ENCODE assay signal across 10 cellular contexts in genomic region chr5:8993031-8993430, GRCh38.
DNase-seq lines count a peak whose midpoint lies in the region; ATAC-seq and TF ChIP-seq lines count a peak whose summit lies in the region.
"Had no signal": no experiment of that assay in that cellular context is flagged by ENCODE, and none has a peak within 500 bp of the region (broad histone marks: within the 10 kb centered on the region; RNA-seq: fewer than 3 reads in every experiment).

No MANE protein-coding gene starts in this region.

- no peaks in the 10 kb centered on the region for H3K9me1 ChIP-seq in IMR-90 (ENCODE audit: insufficient read depth, low read length)

- no peak overlapping the region for H2BK20ac ChIP-seq in IMR-90 (ENCODE audit: low read depth, low read length)

- peaks cover 3% of the 10 kb centered on the region for H3K9me3 Mint-ChIP-seq in nephron

- POLR2A ChIA-PET in IMR-90 (lab: Charles Lee; ENCODE audit: unreplicated experiment): no interaction called here

- no peak overlapping the region for H2BK15ac ChIP-seq in IMR-90 (ENCODE audit: low read depth, low read length)

- H3K4me3 Mint-ChIP-seq in nephron: no peak overlapping the region
- H3K4me3 Mint-ChIP-seq: activated CD4-positive, alpha-beta T cell treated with anti-CD3 and anti-CD28 coated beads for 36 hours had no signal

- no peaks in the 10 kb centered on the region for H3K9me3 ChIP-seq in IMR-90 (ENCODE audit: control insufficient read depth, insufficient read depth, low read length)

- no peaks in the 10 kb centered on the region for H3K27me3 Mint-ChIP-seq in nephron (ENCODE audit: low read depth)
- H3K27me3 Mint-ChIP-seq: activated CD4-positive, alpha-beta T cell treated with anti-CD3 and anti-CD28 coated beads for 36 hours had no signal

- no peak overlapping the region for H3K56ac ChIP-seq in IMR-90 (ENCODE audit: extremely low read depth, insufficient read depth, low read length)

- no peak overlapping the region for H3K4me3 ChIP-seq in IMR-90 (ENCODE audit: insufficient read depth, low read depth, low read length)
- no peak overlapping the region for H3K4me3 ChIP-seq in astrocyte of the cerebellum (ENCODE audit: low read depth, low read length)

- CTCF ChIA-PET in IMR-90 (lab: Yijun Ruan, JAX): interaction anchor here (0.6 to 1.2 kb wide), 2 partner anchors 9 to 13 kb away, joined by 3 to 5 read pairs; no protein-coding TSS in a partner anchor

- H3K4ac ChIP-seq in IMR-90 (ENCODE audit: low read depth, low read length): no peak overlapping the region

- no peak overlapping the region for H4K5ac ChIP-seq in IMR-90 (ENCODE audit: low read depth, low read length)

- no peak overlapping the region for H2AK5ac ChIP-seq in IMR-90 (ENCODE audit: low read depth, low read length)

- H4K91ac ChIP-seq in IMR-90 (ENCODE audit: insufficient read depth, low read depth, low read length): no peak overlapping the region

- H3K27me3 ChIP-seq in IMR-90 (ENCODE audit: control insufficient read depth, insufficient read depth, low read length): no peaks in the 10 kb centered on the region

- in situ Hi-C loops in IMR-90 (cut with MboI; ENCODE audit: low sequenced_read_pairs) (no loop called here), astrocyte of the cerebellum (cut with HindIII; ENCODE audit: low sequenced_read_pairs) (no loop called here)

- no peaks in the 10 kb centered on the region for H3K4me1 ChIP-seq in IMR-90 (ENCODE audit: control insufficient read depth, insufficient read depth, low read length)

- H3K36me3 ChIP-seq in IMR-90 (ENCODE audit: control insufficient read depth, insufficient read depth, low read length): no peaks in the 10 kb centered on the region

- H3K27ac ChIP-seq in IMR-90 (ENCODE audit: insufficient read depth, low read length): no peak overlapping the region

- H4K8ac ChIP-seq in IMR-90 (ENCODE audit: low read depth in 2 of 2, low read length in 2 of 2): no peak overlapping the region

- BruUV-seq in IMR-90 (replicated peaks; lab: Mats Ljungman, UMichigan): no TSS peak

- H2BK5ac ChIP-seq in IMR-90 (ENCODE audit: low read depth, low read length, poor library complexity, severe bottlenecking): no peak overlapping the region

- no peak overlapping the region for H3K9ac ChIP-seq in IMR-90 (ENCODE audit: low read depth, low read length)

- no peak overlapping the region for H3K23ac ChIP-seq in IMR-90 (ENCODE audit: low read depth, low read length)

- no peak overlapping the region for H2AFZ ChIP-seq in IMR-90 (replicated peaks; ENCODE audit: low read length, poor library complexity)

- no peak overlapping the region for H3K14ac ChIP-seq in IMR-90 (replicated peaks; ENCODE audit: low read depth, low read length)

- H3K36me3 Mint-ChIP-seq in nephron (ENCODE audit: low read depth): no peaks in the 10 kb centered on the region

- dilution Hi-C loops in IMR-90 (cut with HindIII; ENCODE audit: low sequenced_read_pairs, unreplicated experiment): no loop called here

- TF ChIP-seq POLR2A in IMR-90 (IDR thresholded peaks at IDR 0.05; ENCODE audit: low read depth, low read length): no peak

- peak; percentile 49 for TF ChIP-seq RAD21 in IMR-90 (IDR thresholded peaks at IDR 0.05; ENCODE audit: low read length)

- no peak overlapping the region for H3K27ac Mint-ChIP-seq in nephron
- H3K27ac Mint-ChIP-seq: activated CD4-positive, alpha-beta T cell treated with anti-CD3 and anti-CD28 coated beads for 36 hours had no signal

- ATAC-seq in IMR-90 (ENCODE audit: low read depth): no peak; the same call in 1 of the 2 replicates
- ATAC-seq in HG03442 (IDR thresholded peaks at IDR 0.05; ENCODE audit: unreplicated experiment): no peak
- ATAC-seq in GM21786 (IDR thresholded peaks at IDR 0.05; ENCODE audit: unreplicated experiment): no peak
- ATAC-seq: activated CD4-positive, alpha-beta T cell treated with anti-CD3 and anti-CD28 coated beads for 36 hours had no signal

- no peak overlapping the region for H3K18ac ChIP-seq in IMR-90 (ENCODE audit: low read depth, low read length)

- peak; percentile 50; the same call in 2 of the 3 replicates for TF ChIP-seq CTCF in GM12872 (IDR thresholded peaks at IDR 0.05; ENCODE audit: insufficient read depth, low read depth, low read length)
- TF ChIP-seq CTCF in IMR-90 (conservative IDR thresholded peaks at IDR 0.05; ENCODE audit: low read depth, low read length): peak; percentile 40
- peak; percentile 51 for TF ChIP-seq CTCF in astrocyte of the cerebellum (IDR thresholded peaks at IDR 0.05; ENCODE audit: low read depth, low read length, missing control alignments)
- TF ChIP-seq CTCF in nephron (IDR thresholded peaks at IDR 0.05; ENCODE audit: unreplicated experiment in 3 of 3): peak in 2 of 3 experiments; percentile 30 to 50

- H4K20me1 ChIP-seq in IMR-90 (ENCODE audit: insufficient read depth, low read length): no peaks in the 10 kb centered on the region

- H2BK120ac ChIP-seq in IMR-90 (ENCODE audit: low read depth, low read length): no peak overlapping the region

- no peaks in the 10 kb centered on the region for H3K79me1 ChIP-seq in IMR-90 (ENCODE audit: low read depth in 1 of 2, low read length in 2 of 2)

- no peaks in the 10 kb centered on the region for H3K4me1 Mint-ChIP-seq in nephron
- H3K4me1 Mint-ChIP-seq: activated CD4-positive, alpha-beta T cell treated with anti-CD3 and anti-CD28 coated beads for 36 hours had no signal

- H3K4me2 ChIP-seq in IMR-90 (ENCODE audit: low read depth, low read length): no peak overlapping the region

- intact Hi-C loops in IMR-90 (cut with micrococcal nuclease): no loop called here

- no peak overlapping the region for H2AK9ac ChIP-seq in IMR-90 (replicated peaks; ENCODE audit: low read depth, low read length, poor library complexity)

- DNase-seq in IMR-90 (no peak), astrocyte of the cerebellum (ENCODE audit: low read depth) (no peak), T-helper 9 cell (no peak)
- no peak for DNase-seq in NK-92 treated with Interleukin-12 subunit alpha and Interleukin-12 subunit beta, amount 100 ng/mL, for 24 hours (lab: John Stamatoyannopoulos, UW)
- DNase-seq: activated CD4-positive, alpha-beta T cell treated with anti-CD3 and anti-CD28 coated beads for 36 hours; NCI-H2029 had no signal

TF ChIP-seq in IMR-90, 13 proteins besides CTCF, POLR2A, EP300 and RAD21:
- TF ChIP-seq SMC3 (IDR thresholded peaks at IDR 0.05; ENCODE audit: low read depth, low read length) (no peak), RFX5 (IDR thresholded peaks at IDR 0.05; ENCODE audit: low read depth, low read length) (no peak), MXI1 (IDR thresholded peaks at IDR 0.05; ENCODE audit: borderline replicate concordance, low read depth, low read length) (no peak), MAFK (IDR thresholded peaks at IDR 0.05; ENCODE audit: low read depth, low read length) (no peak), ELK1 (IDR thresholded peaks at IDR 0.05; ENCODE audit: borderline replicate concordance, low read depth, low read length) (no peak), BHLHE40 (IDR thresholded peaks at IDR 0.05; ENCODE audit: low read depth, low read length) (no peak), RCOR1 (IDR thresholded peaks at IDR 0.05; ENCODE audit: insufficient replicate concordance, low read length) (no peak), CHD1 (IDR thresholded peaks at IDR 0.05; ENCODE audit: low read depth, low read length) (no peak), MAZ (IDR thresholded peaks at IDR 0.05; ENCODE audit: borderline replicate concordance, low read depth, low read length) (no peak), CEBPB (IDR thresholded peaks at IDR 0.05; ENCODE audit: low read depth, low read length) (no peak), NFE2L2 (IDR thresholded peaks at IDR 0.05; ENCODE audit: low read depth, low read length) (no peak), FOS (IDR thresholded peaks at IDR 0.05; ENCODE audit: low read depth, low read length) (no peak)
- TF ChIP-seq, protein P1, sequence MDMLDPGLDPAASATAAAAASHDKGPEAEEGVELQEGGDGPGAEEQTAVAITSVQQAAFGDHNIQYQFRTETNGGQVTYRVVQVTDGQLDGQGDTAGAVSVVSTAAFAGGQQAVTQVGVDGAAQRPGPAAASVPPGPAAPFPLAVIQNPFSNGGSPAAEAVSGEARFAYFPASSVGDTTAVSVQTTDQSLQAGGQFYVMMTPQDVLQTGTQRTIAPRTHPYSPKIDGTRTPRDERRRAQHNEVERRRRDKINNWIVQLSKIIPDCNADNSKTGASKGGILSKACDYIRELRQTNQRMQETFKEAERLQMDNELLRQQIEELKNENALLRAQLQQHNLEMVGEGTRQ (IDR thresholded peaks at IDR 0.05; ENCODE audit: low read depth, low read length): no peak
